22 cellular contexts compared by ENCODE assay signal in the genomic region with DNA sequence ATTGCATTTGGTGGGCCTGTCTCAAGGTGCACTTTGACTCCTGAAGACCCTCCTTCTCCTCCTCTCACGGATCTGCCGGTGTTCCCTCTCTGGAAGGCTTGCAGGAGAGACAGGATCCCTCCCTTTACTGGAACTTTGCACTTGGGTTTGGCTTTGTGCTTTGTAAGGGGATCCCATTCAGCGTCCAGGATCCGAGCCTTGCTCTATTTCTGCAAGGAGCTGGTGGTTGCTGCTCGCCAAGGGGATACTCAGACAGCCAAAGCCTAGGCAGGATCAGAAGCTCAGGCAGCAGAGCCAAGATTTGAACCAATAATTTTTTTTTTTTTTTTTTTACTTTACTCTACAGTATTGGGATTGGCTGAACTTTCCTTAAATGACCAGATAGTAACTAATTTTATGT. TPM values are rescaled to one million over a fixed set of nuclear protein-coding genes. Genes with fewer than 3 reads are reported as not detected.
DNase-seq lines count a peak whose midpoint lies in the region; ATAC-seq, FAIRE-seq and TF ChIP-seq lines count a peak whose summit lies in the region.
"Had no signal": no experiment of that assay in that cellular context is flagged by ENCODE, and none has a peak within 500 bp of the region (broad histone marks: within the 10 kb centered on the region; RNA-seq: fewer than 3 reads in every experiment).

No MANE protein-coding gene starts in this region.

- no peaks in the 10 kb centered on the region for H3K36me3 ChIP-seq in thoracic aorta
- H3K36me3 ChIP-seq in small intestine (ENCODE audit: control insufficient read depth in 2 of 2, insufficient read depth in 2 of 2, low read length in 2 of 2) = no peaks in the 10 kb centered on the region

- H3K9me3 ChIP-seq in thoracic aorta = no peaks in the 10 kb centered on the region
- no peaks in the 10 kb centered on the region for H3K9me3 ChIP-seq in small intestine (ENCODE audit: control insufficient read depth, low read depth)
- H3K9me3 ChIP-seq: BE2C, mucosa of descending colon had no signal

- H3K4me3 ChIP-seq in thoracic aorta (peak overlapping the region; percentile 37), small intestine (ENCODE audit: low read depth in 1 of 2, low read length in 2 of 2) (no peak overlapping the region)
- H3K4me3 ChIP-seq: mucosa of descending colon had no signal

- H3K27ac ChIP-seq in thoracic aorta = peak overlapping the region; percentile 91 to 93
- no peak overlapping the region for H3K27ac ChIP-seq in small intestine (ENCODE audit: low read depth in 1 of 2, low read length in 1 of 2)
- H3K27ac ChIP-seq: WERI-Rb-1 had no signal

- peak overlapping the region; percentile 36 for H3K27ac Mint-ChIP-seq in activated T-cell treated with anti-CD3 and anti-CD28 coated beads, Interleukin-2, amount 50 U/mL, for 72 hours
- H3K27ac Mint-ChIP-seq: activated CD4-positive, alpha-beta memory T cell treated with anti-CD3 and anti-CD28 coated beads, Interleukin-2, amount 10 ng/mL, durations not matched to agents 7 days and 5 days; activated naive CD8-positive, alpha-beta T cell treated with anti-CD3 and anti-CD28 coated beads, Interleukin-2, amount 10 ng/mL, durations not matched to agents 7 days and 5 days; T-cell had no signal

- H3K4me3 Mint-ChIP-seq in activated T-cell treated with anti-CD3 and anti-CD28 coated beads, Interleukin-2, amount 50 U/mL, for 72 hours = no peak overlapping the region
- H3K4me3 Mint-ChIP-seq: activated CD4-positive, alpha-beta memory T cell treated with anti-CD3 and anti-CD28 coated beads, Interleukin-2, amount 10 ng/mL, durations not matched to agents 7 days and 5 days; activated naive CD8-positive, alpha-beta T cell treated with anti-CD3 and anti-CD28 coated beads, Interleukin-2, amount 10 ng/mL, durations not matched to agents 7 days and 5 days; activated T-cell treated with anti-CD3 and anti-CD28 coated beads, Interleukin-2, amount 50 U/mL, for 4 hours; T-cell had no signal

- H3K4me1 ChIP-seq in thoracic aorta (ENCODE audit: control insufficient read depth in 1 of 2, low read depth in 2 of 2) = peaks cover 37 to 51% of the 10 kb centered on the region in 2 donors
- H3K4me1 ChIP-seq in small intestine (ENCODE audit: control insufficient read depth in 2 of 2, insufficient read depth in 1 of 2, low read depth in 1 of 2, low read length in 1 of 2) = no peaks in the 10 kb centered on the region
- H3K4me1 ChIP-seq: BE2C had no signal

- no peak for TF ChIP-seq CTCF in thoracic aorta (IDR thresholded peaks at IDR 0.05)

- no peaks in the 10 kb centered on the region for H3K9me3 Mint-ChIP-seq in activated T-cell treated with anti-CD3 and anti-CD28 coated beads, Interleukin-2, amount 50 U/mL, for 72 hours
- H3K9me3 Mint-ChIP-seq: activated CD4-positive, alpha-beta memory T cell treated with anti-CD3 and anti-CD28 coated beads, Interleukin-2, amount 10 ng/mL, durations not matched to agents 7 days and 5 days; activated naive CD8-positive, alpha-beta T cell treated with anti-CD3 and anti-CD28 coated beads, Interleukin-2, amount 10 ng/mL, durations not matched to agents 7 days and 5 days; activated T-cell treated with anti-CD3 and anti-CD28 coated beads, Interleukin-2, amount 50 U/mL, for 4 hours; T-cell had no signal

- H3K36me3 Mint-ChIP-seq in activated T-cell treated with anti-CD3 and anti-CD28 coated beads, Interleukin-2, amount 50 U/mL, for 72 hours (ENCODE audit: insufficient read depth in 2 of 2) = peaks cover 2% of the 10 kb centered on the region in 2 donors

- H3K27me3 ChIP-seq in thoracic aorta (replicated peaks; ENCODE audit: insufficient read depth) = no peaks in the 10 kb centered on the region
- no peaks in the 10 kb centered on the region for H3K27me3 ChIP-seq in small intestine (ENCODE audit: control insufficient read depth in 2 of 2, insufficient read depth in 2 of 2, low read length in 2 of 2)
- H3K27me3 ChIP-seq: BE2C had no signal

- FAIRE-seq in small intestine (lab: Jason Lieb, UNC) = no peak
- FAIRE-seq: D721Med, H54 had no signal

- ATAC-seq in activated T-cell treated with anti-CD3 and anti-CD28 coated beads, Interleukin-2, amount 50 U/mL, for 72 hours (replicated peaks in 1 of 2) = no peak
- ATAC-seq in thoracic aorta (ENCODE audit: insufficient number of reproducible peaks, low FRiP score, low read depth) = no peak
- no peak for ATAC-seq in GM21529 (IDR thresholded peaks at IDR 0.05; ENCODE audit: unreplicated experiment)
- ATAC-seq in HG03139 (IDR thresholded peaks at IDR 0.05; ENCODE audit: unreplicated experiment) = no peak
- ATAC-seq: activated T-cell treated with anti-CD3 and anti-CD28 coated beads, Interleukin-2, amount 50 U/mL, for 4 hours; T-cell had no signal

- H3K27me3 Mint-ChIP-seq in activated T-cell treated with anti-CD3 and anti-CD28 coated beads, Interleukin-2, amount 50 U/mL, for 72 hours (ENCODE audit: low read depth) = no peaks in the 10 kb centered on the region
- H3K27me3 Mint-ChIP-seq: activated CD4-positive, alpha-beta memory T cell treated with anti-CD3 and anti-CD28 coated beads, Interleukin-2, amount 10 ng/mL, durations not matched to agents 7 days and 5 days; activated naive CD8-positive, alpha-beta T cell treated with anti-CD3 and anti-CD28 coated beads, Interleukin-2, amount 10 ng/mL, durations not matched to agents 7 days and 5 days; T-cell had no signal

- peaks cover 16% of the 10 kb centered on the region for H3K4me1 Mint-ChIP-seq in activated T-cell treated with anti-CD3 and anti-CD28 coated beads, Interleukin-2, amount 50 U/mL, for 72 hours (ENCODE audit: low read depth)
- H3K4me1 Mint-ChIP-seq: activated naive CD8-positive, alpha-beta T cell treated with anti-CD3 and anti-CD28 coated beads, Interleukin-2, amount 10 ng/mL, durations not matched to agents 7 days and 5 days had no signal

- 58 to 74% (median 62%) methylated on average over 5 of the region's 5 CpGs for WGBS in small intestine, 3 donors

- no peak for DNase-seq in activated T-cell treated with anti-CD3 and anti-CD28 coated beads, Interleukin-2, amount 50 U/mL, for 72 hours
- DNase-seq in activated T-cell treated with anti-CD3 and anti-CD28 coated beads, Interleukin-2, amount 50 U/mL, for 48 hours = no peak
- DNase-seq in cerebellum (ENCODE audit: low spot score) (peak; percentile 51), myocyte (ENCODE audit: low read depth) (peak; percentile 44), thoracic aorta (ENCODE audit: low spot score) (no peak), small intestine (no peak)
- DNase-seq: 8988T; activated CD4-positive, alpha-beta memory T cell treated with anti-CD3 and anti-CD28 coated beads, Interleukin-2, amount 10 ng/mL, durations not matched to agents 7 days and 5 days; activated naive CD8-positive, alpha-beta T cell treated with anti-CD3 and anti-CD28 coated beads, Interleukin-2, amount 10 ng/mL, durations not matched to agents 7 days and 5 days; activated T-cell treated with anti-CD3 and anti-CD28 coated beads, Interleukin-2, amount 50 U/mL, for 4 hours; BE2C; effector CD8-positive, alpha-beta T cell; hippocampal formation; mucosa of descending colon; NCI-H2171; stimulated activated CD4-positive, alpha-beta T cell treated with anti-CD3 and anti-CD28 coated beads, Interleukin-4, amount 100 ng/mL, for 24 hours; T-cell; WERI-Rb-1 had no signal

RNA-seq across cellular contexts. Expression of gene BCR, which starts 25.0 kb away (rescaled TPM):
- total RNA-seq in activated T-cell treated with anti-CD3 and anti-CD28 coated beads, Interleukin-2, amount 50 U/mL, for 72 hours = 10 to 100 TPM; 40.3 to 50.0 TPM
- total RNA-seq in cerebellum (57.5 TPM), myocyte (18.1 and 42.0 TPM in 2 replicates), thoracic aorta (100 to 1,000 TPM in 1 of 2 donors, 10 to 100 TPM in 1; 73.2 to 232 TPM)
- polyA plus RNA-seq in myocyte (2012) = 63.9 TPM
- 10 to 100 TPM in 2 of 3 donors, 1 to 10 TPM in 1; 8.9 to 27.9 (median 13.9) TPM for polyA plus RNA-seq in small intestine

Comparison
In these comparisons a context has a peak if more than half of its experiments do, and no peak if none do; other contexts are left out.
1. DNase-seq: peak in cerebellum (single experiment) and myocyte (single experiment); none in activated T-cell treated with anti-CD3 and anti-CD28 coated beads, Interleukin-2, amount 50 U/mL, for 72 hours (0 of 2), activated T-cell treated with anti-CD3 and anti-CD28 coated beads, Interleukin-2, amount 50 U/mL, for 48 hours (0 of 2), thoracic aorta (single experiment) and small intestine (single experiment).
2. H3K27ac ChIP-seq: peak in thoracic aorta (2 of 2); none in small intestine (0 of 2).